ENCODE assay signal across 16 cellular contexts in genomic region chr1:16151985-16152384, GRCh38. TPM values are rescaled to one million over a fixed set of nuclear protein-coding genes. Genes with fewer than 3 reads are reported as not detected.
DNase-seq lines count a peak whose midpoint lies in the region; ATAC-seq and TF ChIP-seq lines count a peak whose summit lies in the region.
"Had no signal": no experiment of that assay in that cellular context is flagged by ENCODE, and none has a peak within 500 bp of the region (broad histone marks: within the 10 kb centered on the region; RNA-seq: fewer than 3 reads in every experiment).

No MANE protein-coding gene starts in this region.

- no peaks in the 10 kb centered on the region for H3K9me3 ChIP-seq in mucosa of stomach (ENCODE audit: control insufficient read depth, low read length)
- H3K9me3 ChIP-seq in upper lobe of left lung = no peaks in the 10 kb centered on the region

- POLR2A ChIA-PET in HEK293T (lab: Yijun Ruan, JAX) = no interaction called here

- no peak for DNase-seq in activated naive CD4-positive, alpha-beta T cell treated with anti-CD3 and anti-CD28 coated beads for 36 hours
- no peak for DNase-seq in activated naive CD4-positive, alpha-beta T cell (lab: John Stamatoyannopoulos, UW)
- DNase-seq in coronary artery (ENCODE audit: low spot score) (no peak), upper lobe of left lung (no peak), HEK293T (ENCODE audit: extremely low spot score) (no peak), UCSD-AML1 (lab: John Stamatoyannopoulos, UW; ENCODE audit: unreplicated experiment) (no peak)
- DNase-seq: 8988T; cortex of kidney; naive B cell; RPMI8226; stimulated activated CD4-positive, alpha-beta T cell treated with anti-CD3 and anti-CD28 coated beads, Interleukin-2, amount 100 ng/mL, for 24 hours; substantia nigra had no signal

- 86 to 87% methylated on average over 3 to 4 of the region's 4 CpGs for WGBS in upper lobe of left lung, 2 donors

- no peak overlapping the region for H3K4me3 Mint-ChIP-seq in activated naive CD4-positive, alpha-beta T cell treated with anti-CD3 and anti-CD28 coated beads for 36 hours
- H3K4me3 Mint-ChIP-seq: activated T-helper 1 cell treated with anti-CD3 and anti-CD28 coated beads, Interleukin-12 subunit alpha, Interleukin-12 subunit beta, Interleukin-2, Interleukin-4 antibody, amounts not matched to agents 30 ng/mL and 10 ng/mL and 1 ng/mL, durations not matched to agents 14 hours and 24 hours and 36 hours had no signal

- H3K27ac Mint-ChIP-seq in activated naive CD4-positive, alpha-beta T cell treated with anti-CD3 and anti-CD28 coated beads for 36 hours = peak overlapping the region; percentile 30
- H3K27ac Mint-ChIP-seq: activated T-helper 1 cell treated with anti-CD3 and anti-CD28 coated beads, Interleukin-12 subunit alpha, Interleukin-12 subunit beta, Interleukin-2, Interleukin-4 antibody, amounts not matched to agents 30 ng/mL and 10 ng/mL and 1 ng/mL, durations not matched to agents 14 hours and 24 hours and 36 hours had no signal

- TF ChIP-seq EP300 in upper lobe of left lung (IDR thresholded peaks at IDR 0.05) = no peak

- no peak for TF ChIP-seq POLR2A in upper lobe of left lung (IDR thresholded peaks at IDR 0.05)

- H3K36me3 Mint-ChIP-seq in activated naive CD4-positive, alpha-beta T cell treated with anti-CD3 and anti-CD28 coated beads for 36 hours (ENCODE audit: low read depth) = no peaks in the 10 kb centered on the region
- H3K36me3 Mint-ChIP-seq: naive B cell had no signal

- no peaks in the 10 kb centered on the region for H3K9me3 Mint-ChIP-seq in activated naive CD4-positive, alpha-beta T cell treated with anti-CD3 and anti-CD28 coated beads for 36 hours
- H3K9me3 Mint-ChIP-seq: activated T-helper 1 cell treated with anti-CD3 and anti-CD28 coated beads, Interleukin-12 subunit alpha, Interleukin-12 subunit beta, Interleukin-2, Interleukin-4 antibody, amounts not matched to agents 30 ng/mL and 10 ng/mL and 1 ng/mL, durations not matched to agents 14 hours and 24 hours and 36 hours; naive B cell had no signal

- intact Hi-C loops in activated naive CD4-positive, alpha-beta T cell treated with anti-CD3 and anti-CD28 coated beads for 36 hours (cut with micrococcal nuclease) = no loop called here

- CTCF ChIA-PET in activated naive CD4-positive, alpha-beta T cell treated with anti-CD3 and anti-CD28 coated beads for 36 hours (lab: Charles Lee) = no interaction called here
- CTCF ChIA-PET in HEK293T (lab: Yijun Ruan, JAX) = no interaction called here

- H3K4me3 ChIP-seq in coronary artery (peak overlapping the region; percentile 74), mucosa of stomach (ENCODE audit: low read length) (no peak overlapping the region), upper lobe of left lung (peak overlapping the region in 1 of 4 donors; percentile 85)

- TF ChIP-seq CTCF in coronary artery (IDR thresholded peaks at IDR 0.05) (no peak), upper lobe of left lung (IDR thresholded peaks at IDR 0.05) (no peak)

- no peak for ATAC-seq in upper lobe of left lung (ENCODE audit: low FRiP score in 2 of 2)
- ATAC-seq in HG03521 (IDR thresholded peaks at IDR 0.05; ENCODE audit: unreplicated experiment) = no peak
- ATAC-seq: activated CD4-positive, CD25-positive, alpha-beta regulatory T cell treated with anti-CD3 and anti-CD28 coated beads, Interleukin-2, amount 50 U/mL, for 24 hours had no signal

- peak overlapping the region in 1 of 2 donors; percentile 90 for H3K27ac ChIP-seq in coronary artery
- H3K27ac ChIP-seq in upper lobe of left lung = peak overlapping the region; percentile 90 to 96 (median 91)

- peak overlapping the region; percentile 6 for H3K9ac ChIP-seq in mucosa of stomach (ENCODE audit: low read length)

- H3K36me3 ChIP-seq in mucosa of stomach (ENCODE audit: control insufficient read depth, insufficient read depth, low read length) (peaks cover 7% of the 10 kb centered on the region), upper lobe of left lung (peaks cover 0 to 36% (median 25%) of the 10 kb centered on the region in 4 donors)

- peaks cover 29% of the 10 kb centered on the region for H3K4me1 Mint-ChIP-seq in activated naive CD4-positive, alpha-beta T cell treated with anti-CD3 and anti-CD28 coated beads for 36 hours (ENCODE audit: low read depth)

- H3K27me3 Mint-ChIP-seq in activated naive CD4-positive, alpha-beta T cell treated with anti-CD3 and anti-CD28 coated beads for 36 hours (ENCODE audit: low read depth) = peaks cover 2% of the 10 kb centered on the region

- H3K27me3 ChIP-seq in mucosa of stomach (ENCODE audit: control insufficient read depth, insufficient read depth, low read length) (no peaks in the 10 kb centered on the region), upper lobe of left lung (no peaks in the 10 kb centered on the region)

- H3K4me1 ChIP-seq in mucosa of stomach (ENCODE audit: control insufficient read depth, insufficient read depth, low read length) (peaks cover 59% of the 10 kb centered on the region), upper lobe of left lung (peaks cover 65 to 72% (median 68%) of the 10 kb centered on the region in 4 donors)

TF ChIP-seq in HEK293T, 16 proteins besides CTCF, POLR2A, EP300 and RAD21:
- TF ChIP-seq ZNF384 (IDR thresholded peaks at IDR 0.05) (no peak), NFRKB (IDR thresholded peaks at IDR 0.05) (no peak), ARNT (IDR thresholded peaks at IDR 0.05) (no peak), CTBP1 (IDR thresholded peaks at IDR 0.05; ENCODE audit: borderline replicate concordance) (no peak), TARDBP (IDR thresholded peaks at IDR 0.05) (no peak), L3MBTL2 (conservative IDR thresholded peaks at IDR 0.05) (no peak), LEF1 (IDR thresholded peaks at IDR 0.05; ENCODE audit: borderline replicate concordance) (no peak), FOXK2 (IDR thresholded peaks at IDR 0.05) (no peak), FOXA1 (IDR thresholded peaks at IDR 0.05) (no peak), FOXM1 (IDR thresholded peaks at IDR 0.05; ENCODE audit: borderline replicate concordance) (no peak), BHLHE40 (IDR thresholded peaks at IDR 0.05; ENCODE audit: borderline replicate concordance) (no peak)

RNA-seq across cellular contexts. Expression of gene EPHA2, which starts 3.9 kb away (rescaled TPM):
- under 1 TPM; 0.29 to 0.54 TPM for total RNA-seq in activated naive CD4-positive, alpha-beta T cell treated with anti-CD3 and anti-CD28 coated beads for 36 hours
- 10 to 100 TPM; 21.0 to 66.3 (median 38.7) TPM for total RNA-seq in upper lobe of left lung
- total RNA-seq: activated T-helper 1 cell treated with anti-CD3 and anti-CD28 coated beads, Interleukin-12 subunit alpha, Interleukin-12 subunit beta, Interleukin-2, Interleukin-4 antibody, amounts not matched to agents 30 ng/mL and 10 ng/mL and 1 ng/mL, durations not matched to agents 14 hours and 24 hours and 36 hours had no signal

Comparison
In these comparisons a context has a peak if more than half of its experiments do, and no peak if none do; other contexts are left out.
1. RNA of gene EPHA2, which starts 3.9 kb away (total RNA-seq): 21.0 to 66.3 TPM in upper lobe of left lung; 0.29 to 0.54 TPM in activated naive CD4-positive, alpha-beta T cell treated with anti-CD3 and anti-CD28 coated beads for 36 hours; every median in the first group is over 10 times any median in the second.